In the genomic region with DNA sequence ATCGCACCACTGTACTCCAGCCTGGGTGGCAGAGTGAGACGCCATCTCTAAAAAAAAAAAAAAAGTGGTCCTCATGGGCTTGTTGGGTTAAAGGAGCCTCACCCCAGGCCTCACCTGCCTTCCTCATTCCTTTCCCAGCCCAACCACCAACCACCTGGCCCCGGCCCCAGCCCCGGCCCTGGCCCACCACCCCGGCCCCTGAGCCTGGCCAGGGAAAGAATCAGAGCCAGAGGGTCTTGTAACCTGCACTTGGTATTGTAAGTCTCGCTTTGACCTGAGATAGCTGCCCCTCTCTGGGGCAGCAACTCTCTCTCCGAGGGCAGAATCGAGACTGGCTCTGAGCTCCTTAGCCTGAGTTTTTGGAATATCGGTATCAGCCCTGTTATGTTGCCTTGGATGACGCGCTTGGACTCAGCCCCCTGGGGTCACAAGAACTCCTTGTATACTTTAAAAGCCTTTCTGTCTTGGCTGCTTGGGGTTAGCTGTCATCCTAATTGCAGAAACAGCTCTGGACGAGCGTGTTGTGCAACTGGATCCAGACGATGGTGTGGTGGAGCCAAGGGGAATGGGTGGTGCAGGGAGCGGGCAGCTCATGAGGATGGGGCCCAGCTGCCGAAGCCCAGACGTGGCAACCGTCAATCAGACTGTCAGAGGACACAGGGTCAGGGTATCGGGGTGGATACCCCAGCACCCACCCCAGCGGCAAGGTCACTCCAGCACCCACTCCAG, we compare ENCODE assay signal across 17 cellular contexts. TPM values are rescaled to one million over a fixed set of nuclear protein-coding genes. Genes with fewer than 3 reads are reported as not detected.
DNase-seq lines count a peak whose midpoint lies in the region; TF ChIP-seq lines count a peak whose summit lies in the region.
"Had no signal": no experiment of that assay in that cellular context is flagged by ENCODE, and none has a peak within 500 bp of the region (broad histone marks: within the 10 kb centered on the region; RNA-seq: fewer than 3 reads in every experiment).

No MANE protein-coding gene starts in this region.

- no peak overlapping the region for H3K4me3 Mint-ChIP-seq in endodermal cell
- H3K4me3 Mint-ChIP-seq: activated CD4-positive, alpha-beta T cell treated with anti-CD3 and anti-CD28 coated beads, Interleukin-2, amount 10 ng/mL, durations not matched to agents 7 days and 5 days; naive B cell; T-helper 1 cell treated with Interleukin-12 subunit alpha and Interleukin-12 subunit beta and Interleukin-4 antibody, amounts not matched to agents 30 μg/mL and 1 μg/mL, for 36 hours had no signal

- WGBS in endodermal cell (ENCODE audit: insufficient coverage in 1 of 2, insufficient read length in 1 of 2), 2 experiments = 77 to 87% methylated on average over 12 to 20 of the region's 20 CpGs

- H3K9ac ChIP-seq in endodermal cell (ENCODE audit: extremely low read depth, low read length, poor library complexity, severe bottlenecking) (no peak overlapping the region), rectal smooth muscle tissue (ENCODE audit: low read length) (no peak overlapping the region)

- no peak overlapping the region for H3K27ac Mint-ChIP-seq in endodermal cell
- H3K27ac Mint-ChIP-seq: activated CD4-positive, alpha-beta T cell treated with anti-CD3 and anti-CD28 coated beads, Interleukin-2, amount 10 ng/mL, durations not matched to agents 7 days and 5 days; T-helper 1 cell treated with Interleukin-12 subunit alpha and Interleukin-12 subunit beta and Interleukin-4 antibody, amounts not matched to agents 30 μg/mL and 1 μg/mL, for 36 hours had no signal

- no peak for TF ChIP-seq CTCF in AG10803 (conservative IDR thresholded peaks at IDR 0.05; ENCODE audit: low read length)
- no peak for TF ChIP-seq CTCF in endodermal cell (conservative IDR thresholded peaks at IDR 0.05)

- H3K9me3 Mint-ChIP-seq in endodermal cell = no peaks in the 10 kb centered on the region
- H3K9me3 Mint-ChIP-seq: activated CD4-positive, alpha-beta T cell treated with anti-CD3 and anti-CD28 coated beads, Interleukin-2, amount 10 ng/mL, durations not matched to agents 7 days and 5 days; naive B cell; T-helper 1 cell treated with Interleukin-12 subunit alpha and Interleukin-12 subunit beta and Interleukin-4 antibody, amounts not matched to agents 30 μg/mL and 1 μg/mL, for 36 hours had no signal

- H3K4me1 ChIP-seq in endodermal cell (ENCODE audit: control insufficient read depth, insufficient read depth, low read length) (peaks cover 11% of the 10 kb centered on the region), rectal smooth muscle tissue (ENCODE audit: control insufficient read depth, insufficient read depth, low read length) (no peaks in the 10 kb centered on the region)
- H3K4me1 ChIP-seq: thyroid gland had no signal

- no peaks in the 10 kb centered on the region for H3K36me3 Mint-ChIP-seq in endodermal cell (ENCODE audit: low read depth)
- H3K36me3 Mint-ChIP-seq: naive B cell had no signal

- peak; percentile 12 for DNase-seq in AG10803 (ENCODE audit: low read depth)
- peak; percentile 53 for DNase-seq in endodermal cell
- DNase-seq in islet precursor cell = peak; percentile 92
- no peak for DNase-seq in SW 1271 (lab: John Stamatoyannopoulos, UW)
- no peak for DNase-seq in NCI-H1694 treated with DMSO at 0.1 percent for 48 hours (lab: John Stamatoyannopoulos, UW)
- no peak for DNase-seq in hypothalamus (lab: John Stamatoyannopoulos, UW)
- DNase-seq in CD1c-positive myeloid dendritic cell (ENCODE audit: extremely low spot score) = no peak
- DNase-seq: ACHN; activated CD4-positive, alpha-beta T cell treated with anti-CD3 and anti-CD28 coated beads, Interleukin-2, amount 10 ng/mL, durations not matched to agents 7 days and 5 days; DMS153; Kasumi-1; naive B cell; NCI-H2029 treated with DMSO at 0.1 percent for 48 hours had no signal

- H3K27ac ChIP-seq in endodermal cell (ENCODE audit: low read depth, low read length) (no peak overlapping the region), rectal smooth muscle tissue (ENCODE audit: low read depth, low read length) (no peak overlapping the region)
- H3K27ac ChIP-seq: thyroid gland had no signal

- H3K27me3 ChIP-seq in endodermal cell (ENCODE audit: control insufficient read depth, insufficient read depth, low read length, poor library complexity, severe bottlenecking) (no peaks in the 10 kb centered on the region), rectal smooth muscle tissue (ENCODE audit: control insufficient read depth, insufficient read depth, low read length) (peaks cover 7% of the 10 kb centered on the region)
- H3K27me3 ChIP-seq: thyroid gland had no signal

- H3K4me1 Mint-ChIP-seq in endodermal cell = peaks cover 21% of the 10 kb centered on the region

- no peaks in the 10 kb centered on the region for H3K9me3 ChIP-seq in endodermal cell (ENCODE audit: control insufficient read depth, low read length)
- H3K9me3 ChIP-seq: thyroid gland had no signal

- peaks cover 3% of the 10 kb centered on the region for H3K27me3 Mint-ChIP-seq in endodermal cell (ENCODE audit: insufficient read depth)
- H3K27me3 Mint-ChIP-seq: activated CD4-positive, alpha-beta T cell treated with anti-CD3 and anti-CD28 coated beads, Interleukin-2, amount 10 ng/mL, durations not matched to agents 7 days and 5 days had no signal

- H3K36me3 ChIP-seq in endodermal cell (ENCODE audit: control insufficient read depth, insufficient read depth, low read length) (no peaks in the 10 kb centered on the region), rectal smooth muscle tissue (ENCODE audit: control insufficient read depth, insufficient read depth, low read length) (no peaks in the 10 kb centered on the region)
- H3K36me3 ChIP-seq: thyroid gland had no signal

- H3K4me3 ChIP-seq in AG10803 (ENCODE audit: low read length) (no peak overlapping the region), endodermal cell (ENCODE audit: low read length) (no peak overlapping the region), rectal smooth muscle tissue (ENCODE audit: low read length) (peak overlapping the region; percentile 27)
- H3K4me3 ChIP-seq: thyroid gland had no signal

RNA-seq across cellular contexts. Expression of a gene that starts 14.6 kb away (rescaled TPM):
- under 1 TPM; 0.51 to 0.79 TPM for total RNA-seq in endodermal cell
- polyA plus RNA-seq in endodermal cell (2013, experiment 1 of 2) = 2.5 TPM
- 3.0 TPM for polyA plus RNA-seq in endodermal cell (2013, experiment 2 of 2)
- total RNA-seq: activated CD4-positive, alpha-beta T cell treated with anti-CD3 and anti-CD28 coated beads, Interleukin-2, amount 10 ng/mL, durations not matched to agents 7 days and 5 days; endothelial cell of umbilical vein had no signal
- polyA plus RNA-seq: endothelial cell of umbilical vein had no signal

RNA-seq across cellular contexts. Expression of a gene that starts 38.6 kb away (rescaled TPM):
- total RNA-seq in endodermal cell = not detected
- polyA plus RNA-seq in endodermal cell (2013, experiment 1 of 2) = not detected
- polyA plus RNA-seq in endodermal cell (2013, experiment 2 of 2) = not detected
- total RNA-seq: activated CD4-positive, alpha-beta T cell treated with anti-CD3 and anti-CD28 coated beads, Interleukin-2, amount 10 ng/mL, durations not matched to agents 7 days and 5 days; endothelial cell of umbilical vein had no signal
- polyA plus RNA-seq: endothelial cell of umbilical vein had no signal

RNA-seq across cellular contexts. Expression of a gene that starts 42.5 kb away (rescaled TPM):
- not detected for total RNA-seq in endodermal cell
- 0.18 TPM for polyA plus RNA-seq in endodermal cell (2013, experiment 1 of 2)
- polyA plus RNA-seq in endodermal cell (2013, experiment 2 of 2) = not detected
- total RNA-seq: endothelial cell of umbilical vein, thyroid gland had no signal
- polyA plus RNA-seq: endothelial cell of umbilical vein had no signal

RNA-seq across cellular contexts. Expression of a gene that starts 43.8 kb away (rescaled TPM):
- 10 to 100 TPM; 55.6 to 70.9 TPM for total RNA-seq in endodermal cell
- 31.3 TPM for polyA plus RNA-seq in endodermal cell (2013, experiment 1 of 2)
- 24.9 TPM for polyA plus RNA-seq in endodermal cell (2013, experiment 2 of 2)

Comparison
In these comparisons a context has a peak if more than half of its experiments do, and no peak if none do; other contexts are left out.
1. DNase-seq: peak in AG10803 (single experiment), endodermal cell (single experiment) and islet precursor cell (single experiment); none in SW 1271 (0 of 2), NCI-H1694 treated with DMSO at 0.1 percent for 48 hours (single experiment), hypothalamus (0 of 51) and CD1c-positive myeloid dendritic cell (single experiment).